22 cellular contexts compared by ENCODE assay signal in the genomic region with DNA sequence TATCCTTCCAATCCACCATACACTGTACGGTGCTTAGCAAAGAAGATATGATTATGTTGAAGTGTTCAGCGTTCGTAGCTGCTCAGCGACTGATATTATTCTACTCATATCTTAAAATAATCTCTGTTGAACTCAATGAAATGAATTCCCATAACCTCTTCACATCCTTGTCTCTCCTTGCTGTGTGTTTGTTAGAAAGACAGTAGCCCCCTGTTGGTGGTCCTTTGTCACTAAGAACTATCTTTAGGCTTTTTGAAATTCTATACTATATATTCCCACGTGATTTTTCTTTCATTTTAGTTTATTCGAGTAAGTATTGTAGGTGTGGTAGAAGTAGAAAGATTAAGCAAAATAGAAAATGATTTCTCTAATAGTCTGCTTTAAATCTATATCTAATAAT.
"Had no signal": no experiment of that assay in that cellular context is flagged by ENCODE, and none has a peak within 500 bp of the region (broad histone marks: within the 10 kb centered on the region; RNA-seq: fewer than 3 reads in every experiment).

No MANE protein-coding gene starts in this region.

- H3K27ac ChIP-seq: heart right ventricle, left lung, lower lobe of right lung, parathyroid adenoma, prostate gland, right lobe of liver, tibial artery, upper lobe of right lung, vagina had no signal

- FAIRE-seq: frontal cortex, keratinocyte had no signal

- H3K27me3 ChIP-seq: heart right ventricle, left lung, right lobe of liver, tibial artery, upper lobe of right lung, vagina had no signal

- H3K27me3 Mint-ChIP-seq: memory B cell; natural killer cell treated with Interleukin-12 subunit alpha and Interleukin-12 subunit beta and Interleukin-15 and Interleukin-18, amount 100 ng/mL, for 72 hours; stimulated activated memory B cell treated with anti-CD40 and anti-IgM and Interleukin-4, amounts not matched to agents 10 μg/mL and 1 μg/mL and 100 μg/mL, for 72 hours; stimulated activated naive CD8-positive, alpha-beta T cell treated with anti-CD3 and anti-CD28 coated beads, Interleukin-15, Interleukin-2, amounts not matched to agents 100 ng/mL and 50 ng/mL, for 24 hours had no signal

- H3K79me2 ChIP-seq: parathyroid adenoma had no signal

- H3K36me3 ChIP-seq: heart right ventricle, left lung, lower lobe of right lung, prostate gland, right lobe of liver, tibial artery, upper lobe of right lung, vagina had no signal

- H3K4me1 ChIP-seq: heart right ventricle, left lung, lower lobe of right lung, parathyroid adenoma, prostate gland, right lobe of liver, tibial artery, upper lobe of right lung, vagina had no signal

- H2AFZ ChIP-seq: parathyroid adenoma had no signal

- H3K4me1 Mint-ChIP-seq: immature natural killer cell; memory B cell; stimulated activated memory B cell treated with anti-CD40 and anti-IgM and Interleukin-4, amounts not matched to agents 10 μg/mL and 1 μg/mL and 100 μg/mL, for 72 hours had no signal

- H3K4me3 ChIP-seq: heart right ventricle, left lung, lower lobe of right lung, prostate gland, right lobe of liver, tibial artery, upper lobe of right lung, vagina had no signal

- H3K9me3 ChIP-seq: heart right ventricle, left lung, lower lobe of right lung, prostate gland, right lobe of liver, tibial artery, upper lobe of right lung, vagina had no signal

- DNase-seq: heart right ventricle; hypothalamus; immature natural killer cell; left lung; lower lobe of right lung; midbrain; right lobe of liver; stimulated activated CD4-positive, alpha-beta T cell treated with anti-CD3 and anti-CD28 coated beads, Interleukin-15, amount 100 ng/mL, for 24 hours; stimulated activated CD4-positive, alpha-beta T cell treated with anti-CD3 and anti-CD28 coated beads, Interleukin-1b, Interleukin-23, amount 100 ng/mL, for 48 hours; stimulated activated CD4-positive, alpha-beta T cell treated with anti-CD3 and anti-CD28 coated beads, Interleukin-4, amount 100 ng/mL, for 24 hours; tibial artery; upper lobe of right lung had no signal

- H3K9ac ChIP-seq: parathyroid adenoma had no signal

- H3K36me3 Mint-ChIP-seq: immature natural killer cell; memory B cell; natural killer cell treated with Interleukin-12 subunit alpha and Interleukin-12 subunit beta and Interleukin-15 and Interleukin-18, amount 100 ng/mL, for 72 hours; stimulated activated memory B cell treated with anti-CD40 and anti-IgM and Interleukin-4, amounts not matched to agents 10 μg/mL and 1 μg/mL and 100 μg/mL, for 72 hours had no signal

- H3K4me3 Mint-ChIP-seq: immature natural killer cell; memory B cell; natural killer cell treated with Interleukin-12 subunit alpha and Interleukin-12 subunit beta and Interleukin-15 and Interleukin-18, amount 100 ng/mL, for 72 hours; stimulated activated memory B cell treated with anti-CD40 and anti-IgM and Interleukin-4, amounts not matched to agents 10 μg/mL and 1 μg/mL and 100 μg/mL, for 72 hours; stimulated activated naive CD8-positive, alpha-beta T cell treated with anti-CD3 and anti-CD28 coated beads, Interleukin-15, Interleukin-2, amounts not matched to agents 100 ng/mL and 50 ng/mL, for 24 hours had no signal

- ATAC-seq: esophagus mucosa; heart right ventricle; left lung; lower lobe of right lung; natural killer cell treated with Interleukin-12 subunit alpha and Interleukin-12 subunit beta and Interleukin-15 and Interleukin-18, amount 100 ng/mL, for 72 hours; right lobe of liver; stimulated activated memory B cell treated with anti-CD40 and anti-IgM and Interleukin-4, amounts not matched to agents 10 μg/mL and 1 μg/mL and 100 μg/mL, for 72 hours; upper lobe of right lung had no signal

- H3K27ac Mint-ChIP-seq: immature natural killer cell; memory B cell; natural killer cell treated with Interleukin-12 subunit alpha and Interleukin-12 subunit beta and Interleukin-15 and Interleukin-18, amount 100 ng/mL, for 72 hours; stimulated activated memory B cell treated with anti-CD40 and anti-IgM and Interleukin-4, amounts not matched to agents 10 μg/mL and 1 μg/mL and 100 μg/mL, for 72 hours; stimulated activated naive CD8-positive, alpha-beta T cell treated with anti-CD3 and anti-CD28 coated beads, Interleukin-15, Interleukin-2, amounts not matched to agents 100 ng/mL and 50 ng/mL, for 24 hours had no signal
